12 cellular contexts compared by ENCODE assay signal in the genomic region with DNA sequence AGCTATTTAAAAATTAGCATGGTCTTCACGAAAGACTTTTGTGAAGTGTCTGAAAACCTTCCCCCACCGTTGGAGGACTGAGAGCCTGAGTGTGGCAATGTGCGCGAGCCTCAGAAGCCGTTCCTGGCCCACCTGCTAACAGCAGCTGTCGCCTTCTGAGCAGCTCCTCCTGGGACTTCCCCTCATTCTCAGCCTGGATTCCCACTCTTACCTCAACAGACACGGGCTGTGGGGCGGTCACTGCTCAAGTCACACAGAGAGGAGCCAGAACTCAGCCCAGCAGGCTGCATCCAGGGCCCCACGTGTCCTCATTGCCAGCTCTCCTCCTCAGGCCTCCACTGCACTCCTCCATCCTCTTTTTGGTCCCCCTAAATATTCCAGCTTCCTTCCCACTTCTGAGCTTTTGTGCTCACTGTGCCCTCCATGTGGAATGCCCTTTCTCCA. TPM values are rescaled to one million over a fixed set of nuclear protein-coding genes. Genes with fewer than 3 reads are reported as not detected.
DNase-seq lines count a peak whose midpoint lies in the region; ATAC-seq and TF ChIP-seq lines count a peak whose summit lies in the region.
"Had no signal": no experiment of that assay in that cellular context is flagged by ENCODE, and none has a peak within 500 bp of the region (broad histone marks: within the 10 kb centered on the region; RNA-seq: fewer than 3 reads in every experiment).

No MANE protein-coding gene starts in this region.

- no peak for TF ChIP-seq CTCF in gastroesophageal sphincter (IDR thresholded peaks at IDR 0.05)

- no peak overlapping the region for H3K4me2 ChIP-seq in mesenchymal stem cell (ENCODE audit: low read length, poor library complexity, severe bottlenecking)

- H2AFZ ChIP-seq in mesenchymal stem cell (ENCODE audit: low read depth, low read length): no peak overlapping the region

- peak overlapping the region; percentile 37 for H4K91ac ChIP-seq in mesenchymal stem cell (ENCODE audit: low read length)

- no peak overlapping the region for H4K8ac ChIP-seq in mesenchymal stem cell (ENCODE audit: low read length)

- H3K4ac ChIP-seq in mesenchymal stem cell (ENCODE audit: low read depth in 1 of 2, low read length in 2 of 2): no peak overlapping the region

- H3K79me1 ChIP-seq in mesenchymal stem cell (replicated peaks; ENCODE audit: low read length, poor library complexity, severe bottlenecking): no peaks in the 10 kb centered on the region

- H3K9ac ChIP-seq in mesenchymal stem cell (ENCODE audit: low read length): no peak overlapping the region

- TF ChIP-seq EP300 in gastroesophageal sphincter (IDR thresholded peaks at IDR 0.05): no peak

- no peak for TF ChIP-seq POLR2A in gastroesophageal sphincter (IDR thresholded peaks at IDR 0.05)
- TF ChIP-seq POLR2A in erythroblast (IDR thresholded peaks at IDR 0.05; ENCODE audit: low read length): no peak

- H3K14ac ChIP-seq in mesenchymal stem cell (ENCODE audit: low read length in 2 of 2): no peak overlapping the region

- ATAC-seq in GM18858 (IDR thresholded peaks at IDR 0.05; ENCODE audit: unreplicated experiment) (peak; percentile 65), GM21529 (IDR thresholded peaks at IDR 0.05; ENCODE audit: unreplicated experiment) (peak; percentile 78), HG03354 (IDR thresholded peaks at IDR 0.05; ENCODE audit: poor library complexity, severe bottlenecking, unreplicated experiment) (peak; percentile 69), gastroesophageal sphincter (no peak)
- ATAC-seq: body of pancreas, PC-3 had no signal

- no peak overlapping the region for H2AK5ac ChIP-seq in mesenchymal stem cell (ENCODE audit: low read length, severe bottlenecking)

- H3K4me3 ChIP-seq in mesenchymal stem cell (ENCODE audit: insufficient read depth in 1 of 2, low read depth in 1 of 2, low read length in 2 of 2) (no peak overlapping the region), gastroesophageal sphincter (no peak overlapping the region)
- H3K4me3 ChIP-seq: body of pancreas had no signal

- peaks cover 0 to 13% of the 10 kb centered on the region in 2 experiments for H3K27me3 ChIP-seq in mesenchymal stem cell (ENCODE audit: control insufficient read depth in 1 of 2, insufficient read depth in 1 of 2, low read length in 2 of 2)
- H3K27me3 ChIP-seq in gastroesophageal sphincter: no peaks in the 10 kb centered on the region
- H3K27me3 ChIP-seq: body of pancreas had no signal

- WGBS in mesenchymal stem cell: 82% methylated on average over 9 of the region's 9 CpGs
- WGBS in gastroesophageal sphincter (ENCODE audit: low coverage in 1 of 2), 2 donors: 60 to 71% methylated on average over 3 to 5 of the region's 9 CpGs

- no peak overlapping the region for H2BK12ac ChIP-seq in mesenchymal stem cell (ENCODE audit: low read length in 2 of 2)

- H2BK120ac ChIP-seq in mesenchymal stem cell (ENCODE audit: low read depth, low read length): no peak overlapping the region

- no peak overlapping the region for H3K23ac ChIP-seq in mesenchymal stem cell (ENCODE audit: low read length in 2 of 2)

- H3K4me1 ChIP-seq in mesenchymal stem cell (ENCODE audit: control insufficient read depth, insufficient read depth, low read depth, low read length) (no peaks in the 10 kb centered on the region), gastroesophageal sphincter (peaks cover 0 to 27% (median 0%) of the 10 kb centered on the region in 3 donors)

- no peaks in the 10 kb centered on the region for H3K36me3 ChIP-seq in mesenchymal stem cell (ENCODE audit: control insufficient read depth in 1 of 2, insufficient read depth in 2 of 2, low read depth in 1 of 2, low read length in 2 of 2)
- no peaks in the 10 kb centered on the region for H3K36me3 ChIP-seq in gastroesophageal sphincter

- no peak overlapping the region for H2BK15ac ChIP-seq in mesenchymal stem cell (ENCODE audit: low read depth, poor library complexity, severe bottlenecking)

- H3K9me3 ChIP-seq in mesenchymal stem cell (ENCODE audit: control insufficient read depth, low read length) (no peaks in the 10 kb centered on the region), gastroesophageal sphincter (no peaks in the 10 kb centered on the region)
- H3K9me3 ChIP-seq: body of pancreas had no signal

- DNase-seq in mesenchymal stem cell (no peak), nucleus accumbens (lab: John Stamatoyannopoulos, UW) (no peak), UCSD-AML1 (lab: John Stamatoyannopoulos, UW; ENCODE audit: unreplicated experiment) (no peak), erythroblast (lab: John Stamatoyannopoulos, UW) (no peak)
- DNase-seq: body of pancreas; NCI-H1092; PC-3; stimulated activated naive CD4-positive, alpha-beta T cell treated with Interleukin-2 at 50 U/mL for 16 hours had no signal

- H2BK5ac ChIP-seq in mesenchymal stem cell (ENCODE audit: low read depth, low read length, poor library complexity, severe bottlenecking): no peak overlapping the region

- no peak overlapping the region for H3K18ac ChIP-seq in mesenchymal stem cell (ENCODE audit: low read depth in 1 of 2, low read length in 2 of 2)

- H3K27ac ChIP-seq in mesenchymal stem cell (ENCODE audit: low read length, poor library complexity, severe bottlenecking) (no peak overlapping the region), gastroesophageal sphincter (no peak overlapping the region)
- H3K27ac ChIP-seq: body of pancreas had no signal

RNA-seq across cellular contexts. Expression of gene DNASE1L3, which starts 7.8 kb away (rescaled TPM):
- not detected for polyA plus RNA-seq in mesenchymal stem cell (2013, experiment 1 of 2)
- polyA plus RNA-seq in mesenchymal stem cell (2013, experiment 2 of 2): not detected
- total RNA-seq in gastroesophageal sphincter: 1 to 10 TPM in 2 of 4 donors, under 1 TPM in 1, not detected in 1; 0.58 to 2.4 (median 1.3) TPM

RNA-seq across cellular contexts. Expression of gene ABHD6, which starts 34.7 kb away (rescaled TPM):
- polyA plus RNA-seq in mesenchymal stem cell (2013, experiment 1 of 2): 6.8 TPM
- polyA plus RNA-seq in mesenchymal stem cell (2013, experiment 2 of 2): 6.5 TPM
- 10 to 100 TPM in 3 of 4 donors, 1 to 10 TPM in 1; 6.5 to 27.1 (median 17.6) TPM for total RNA-seq in gastroesophageal sphincter
